ENCODE assay signal across 1 cellular context in the genomic region with DNA sequence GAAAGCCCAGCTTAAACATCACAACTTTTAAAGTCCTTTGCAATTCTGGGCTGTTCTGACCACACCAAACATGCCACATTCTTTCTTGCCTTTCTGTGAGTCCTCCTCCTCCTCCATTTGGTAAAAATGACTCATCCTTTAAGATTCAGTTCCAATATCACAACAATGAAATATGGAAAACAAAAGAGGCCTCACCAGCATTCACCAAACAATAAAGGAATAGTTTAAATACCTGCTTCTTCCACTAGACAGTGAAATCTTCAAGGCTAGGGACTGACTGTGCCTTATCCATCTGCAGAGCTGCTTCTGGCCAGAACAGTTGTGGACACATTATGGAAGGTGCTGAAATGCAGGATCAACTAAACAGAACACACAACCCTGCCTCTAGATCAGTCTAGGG.
TF ChIP-seq lines count a peak whose summit lies in the region.

No MANE protein-coding gene starts in this region.

TF ChIP-seq in HepG2, 621 proteins besides CTCF, POLR2A, EP300 and RAD21 (continued from another document):
- TF ChIP-seq PHF8 (CRISPR knock-in tag; IDR thresholded peaks at IDR 0.05) (no peak), ZC3H13 (CRISPR knock-in tag; IDR thresholded peaks at IDR 0.05) (no peak), ZFP62 (CRISPR knock-in tag; IDR thresholded peaks at IDR 0.05) (no peak)
TF ChIP-seq in HepG2: peak in this region for 2.
